ENCODE assay signal across 1 cellular context in genomic region chr18:9763157-9763556, GRCh38.
TF ChIP-seq lines count a peak whose summit lies in the region.

No MANE protein-coding gene starts in this region.

TF ChIP-seq in SK-N-SH, 30 proteins besides CTCF, POLR2A, EP300 and RAD21 (continued from another document):
- TF ChIP-seq ZBTB33 (IDR thresholded peaks at IDR 0.05; ENCODE audit: borderline replicate concordance, low read depth) (no peak), SIN3A (IDR thresholded peaks at IDR 0.05; ENCODE audit: borderline replicate concordance, low read depth, low read length) (no peak), NFIC (IDR thresholded peaks at IDR 0.05; ENCODE audit: borderline replicate concordance) (no peak)
